9 cellular contexts compared by ENCODE assay signal in the genomic region with DNA sequence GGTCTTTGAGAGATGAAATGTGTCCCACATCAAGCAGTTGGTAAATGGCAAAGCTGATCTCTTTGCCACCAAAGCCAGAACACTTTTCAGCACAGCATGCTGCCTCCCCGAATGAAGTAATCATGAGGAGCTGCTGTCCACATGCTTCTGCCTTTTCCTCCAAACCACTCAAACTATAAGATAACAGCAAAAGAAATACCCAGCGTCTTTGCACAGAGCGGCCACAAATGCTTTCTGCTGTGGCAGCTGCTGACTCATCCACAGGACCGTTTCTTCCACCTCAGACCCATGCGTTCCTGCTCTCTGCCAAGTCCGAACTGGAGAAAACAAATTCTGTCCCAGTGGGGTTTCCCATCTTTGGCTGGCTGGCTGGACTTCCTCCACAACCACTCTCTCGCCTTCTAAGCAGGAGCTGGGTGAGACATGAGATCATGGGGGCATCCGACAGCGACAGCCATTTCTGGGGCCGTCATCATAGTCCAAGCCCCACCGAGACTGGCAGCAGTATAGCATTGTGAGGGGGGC. TPM values are rescaled to one million over a fixed set of nuclear protein-coding genes. Genes with fewer than 3 reads are reported as not detected.
DNase-seq lines count a peak whose midpoint lies in the region; ATAC-seq and TF ChIP-seq lines count a peak whose summit lies in the region.
"Had no signal": no experiment of that assay in that cellular context is flagged by ENCODE, and none has a peak within 500 bp of the region (broad histone marks: within the 10 kb centered on the region; RNA-seq: fewer than 3 reads in every experiment).

No MANE protein-coding gene starts in this region.

- no peak for TF ChIP-seq CTCF in mammary epithelial cell (conservative IDR thresholded peaks at IDR 0.05 in 1 of 2, IDR thresholded peaks at IDR 0.05 in 1 of 2; ENCODE audit: extremely low read depth in 1 of 2, insufficient read depth in 1 of 2, low read depth in 1 of 2, low read length in 2 of 2)
- TF ChIP-seq CTCF in GM10248 (IDR thresholded peaks at IDR 0.05; ENCODE audit: control extremely low read depth, extremely low read depth, low read depth, missing control alignments), result no peak

- H2AFZ ChIP-seq in mammary epithelial cell (ENCODE audit: low read depth, low read length), result no peak overlapping the region

- no peaks in the 10 kb centered on the region for H3K4me1 ChIP-seq in mammary epithelial cell (ENCODE audit: insufficient read depth, low read length)
- no peaks in the 10 kb centered on the region for H3K4me1 ChIP-seq in naive thymus-derived CD4-positive, alpha-beta T cell (ENCODE audit: control insufficient read depth in 2 of 2, insufficient read depth in 2 of 2, low read length in 2 of 2)

- no peak overlapping the region for H3K4me3 ChIP-seq in mammary epithelial cell (replicated peaks in 1 of 3; ENCODE audit: insufficient read depth in 1 of 3, low read depth in 2 of 3, low read length in 3 of 3)
- H3K4me3 ChIP-seq in naive thymus-derived CD4-positive, alpha-beta T cell (ENCODE audit: low read length), result no peak overlapping the region

- no peak overlapping the region for H3K27ac Mint-ChIP-seq in naive thymus-derived CD4-positive, alpha-beta T cell
- H3K27ac Mint-ChIP-seq: activated T-helper 1 cell treated with anti-CD3 and anti-CD28 coated beads, Interleukin-12 subunit alpha, Interleukin-12 subunit beta, Interleukin-2, Interleukin-4 antibody, amounts not matched to agents 30 ng/mL and 10 ng/mL and 1 ng/mL, durations not matched to agents 14 hours and 24 hours and 36 hours had no signal

- no TSS peak for BruUV-seq in mammary epithelial cell (replicated peaks; lab: Mats Ljungman, UMichigan)

- intact Hi-C loops in mammary epithelial cell (cut with micrococcal nuclease) (loop anchor here (1.0 to 5.0 kb wide), 3 partner anchors 180 to 333 kb away; no protein-coding TSS in a partner anchor), posterior vena cava (cut with DNase I) (loop anchor here in 1 of 2 donors (5.0 kb wide), 1 partner anchor 182 kb away; no protein-coding TSS in a partner anchor)
- intact Hi-C loops in naive thymus-derived CD4-positive, alpha-beta T cell (cut with micrococcal nuclease), result loop anchor here (1.0 kb wide), 2 partner anchors 180 to 300 kb away; no protein-coding TSS in a partner anchor

- no peaks in the 10 kb centered on the region for H3K79me2 ChIP-seq in mammary epithelial cell (ENCODE audit: insufficient read depth, low read length)

- ATAC-seq in naive thymus-derived CD4-positive, alpha-beta T cell, result peak; percentile 54
- no peak for ATAC-seq in GM18909 (IDR thresholded peaks at IDR 0.05; ENCODE audit: poor library complexity, unreplicated experiment)

- H3K9me3 Mint-ChIP-seq in naive thymus-derived CD4-positive, alpha-beta T cell, result no peaks in the 10 kb centered on the region
- H3K9me3 Mint-ChIP-seq: activated T-helper 1 cell treated with anti-CD3 and anti-CD28 coated beads, Interleukin-12 subunit alpha, Interleukin-12 subunit beta, Interleukin-2, Interleukin-4 antibody, amounts not matched to agents 30 ng/mL and 10 ng/mL and 1 ng/mL, durations not matched to agents 14 hours and 24 hours and 36 hours had no signal

- H3K4me3 Mint-ChIP-seq in naive thymus-derived CD4-positive, alpha-beta T cell, result peak overlapping the region in 1 of 10 donors; percentile 69
- H3K4me3 Mint-ChIP-seq: activated T-helper 1 cell treated with anti-CD3 and anti-CD28 coated beads, Interleukin-12 subunit alpha, Interleukin-12 subunit beta, Interleukin-2, Interleukin-4 antibody, amounts not matched to agents 30 ng/mL and 10 ng/mL and 1 ng/mL, durations not matched to agents 14 hours and 24 hours and 36 hours had no signal

- H3K36me3 Mint-ChIP-seq in naive thymus-derived CD4-positive, alpha-beta T cell, result no peaks in the 10 kb centered on the region

- H3K27me3 ChIP-seq in mammary epithelial cell (ENCODE audit: insufficient read depth, low read length), result peaks cover 2% of the 10 kb centered on the region
- H3K27me3 ChIP-seq in naive thymus-derived CD4-positive, alpha-beta T cell (ENCODE audit: control insufficient read depth in 2 of 2, insufficient read depth in 2 of 2, low read length in 2 of 2), result no peaks in the 10 kb centered on the region

- 52% methylated on average over 7 of the region's 11 CpGs for WGBS in mammary epithelial cell (ENCODE audit: low coverage, missing lambda C conversion rate)

- CTCF ChIA-PET in mammary epithelial cell (lab: Charles Lee; ENCODE audit: low non-redundant PET) (no interaction called here), GM10248 (lab: Yijun Ruan, JAX) (interaction anchor here (0.7 to 14.3 kb wide), 39 partner anchors 15 to 349 kb away, joined by 3 to 420 read pairs (median 6); a partner anchor contains a TSS)
- CTCF ChIA-PET in naive thymus-derived CD4-positive, alpha-beta T cell (lab: Charles Lee), result interaction anchor here (1.0 to 1.7 kb wide), 5 partner anchors 26 to 200 kb away, joined by 3 to 6 read pairs (median 4); no protein-coding TSS in a partner anchor

- POLR2A ChIA-PET in naive thymus-derived CD4-positive, alpha-beta T cell (lab: Charles Lee), result no interaction called here
- POLR2A ChIA-PET in GM10248 (lab: Yijun Ruan, JAX), result no interaction called here

- peaks cover 11 to 55% (median 28%) of the 10 kb centered on the region in 5 donors for H3K27me3 Mint-ChIP-seq in naive thymus-derived CD4-positive, alpha-beta T cell

- in situ Hi-C loops in mammary epithelial cell (cut with MboI; ENCODE audit: low sequenced_read_pairs in 2 of 2), result loop anchor here in 1 of 2 donors (5.0 to 10.0 kb wide), 2 partner anchors 177 to 295 kb away; no protein-coding TSS in a partner anchor

- H3K9me3 ChIP-seq in mammary epithelial cell (replicated peaks; ENCODE audit: insufficient read depth, low read length), result no peaks in the 10 kb centered on the region
- no peaks in the 10 kb centered on the region for H3K9me3 ChIP-seq in naive thymus-derived CD4-positive, alpha-beta T cell (ENCODE audit: control insufficient read depth in 2 of 3, low read length in 3 of 3)

- H3K9ac ChIP-seq in mammary epithelial cell (ENCODE audit: insufficient read depth, low read length), result no peak overlapping the region

- dilution Hi-C loops in mammary epithelial cell (cut with HindIII; ENCODE audit: low sequenced_read_pairs), result no loop called here

- H3K27ac ChIP-seq in mammary epithelial cell (ENCODE audit: insufficient read depth, low read depth, low read length), result no peak overlapping the region
- H3K27ac ChIP-seq in naive thymus-derived CD4-positive, alpha-beta T cell (ENCODE audit: low read depth, low read length), result no peak overlapping the region

- no peaks in the 10 kb centered on the region for H4K20me1 ChIP-seq in mammary epithelial cell (ENCODE audit: insufficient read depth, low read length)

- peak; percentile 65 for DNase-seq in EH (ENCODE audit: low read depth)
- peak; percentile 34 to 52 for DNase-seq in Kasumi-1 (lab: John Stamatoyannopoulos, UW)
- peak; percentile 23 for DNase-seq in mammary epithelial cell
- no peak for DNase-seq in naive thymus-derived CD4-positive, alpha-beta T cell
- DNase-seq in GM10248 (ENCODE audit: extremely low spot score), result no peak
- DNase-seq in posterior vena cava (ENCODE audit: low spot score), result no peak
- DNase-seq in superior temporal gyrus (ENCODE audit: extremely low spot score), result no peak

- H3K4me1 Mint-ChIP-seq in naive thymus-derived CD4-positive, alpha-beta T cell, result peaks cover 0 to 10% (median 5%) of the 10 kb centered on the region in 7 donors

- no peaks in the 10 kb centered on the region for H3K36me3 ChIP-seq in mammary epithelial cell (ENCODE audit: insufficient read depth, low read length)
- no peaks in the 10 kb centered on the region for H3K36me3 ChIP-seq in naive thymus-derived CD4-positive, alpha-beta T cell (ENCODE audit: control insufficient read depth in 2 of 3, insufficient read depth in 3 of 3, low read length in 3 of 3)

- H3K4me2 ChIP-seq in mammary epithelial cell (ENCODE audit: insufficient read depth, low read depth, low read length), result no peak overlapping the region

RNA-seq across cellular contexts. Expression of a gene that starts 27.1 kb away (rescaled TPM):
- 1 to 10 TPM in 1 of 2 donors, under 1 TPM in 1; 0.50 to 9.5 TPM for total RNA-seq in mammary epithelial cell
- 0.79 TPM for polyA plus RNA-seq in mammary epithelial cell
- not detected for polyA minus RNA-seq in mammary epithelial cell
- 10 to 100 TPM in 2 of 5 experiments, 1 to 10 TPM in 3; 4.0 to 13.3 (median 9.7) TPM for total RNA-seq in naive thymus-derived CD4-positive, alpha-beta T cell
- polyA plus RNA-seq in naive thymus-derived CD4-positive, alpha-beta T cell, result not detected
- 1 to 10 TPM; 2.9 to 3.8 TPM for total RNA-seq in posterior vena cava

RNA-seq across cellular contexts. Expression of a gene that starts 45.7 kb away (rescaled TPM):
- total RNA-seq in mammary epithelial cell (not detected), posterior vena cava (1 to 10 TPM; 2.3 to 2.6 TPM)
- not detected for polyA plus RNA-seq in mammary epithelial cell
- polyA minus RNA-seq in mammary epithelial cell, result not detected
- total RNA-seq in naive thymus-derived CD4-positive, alpha-beta T cell, result 10 to 100 TPM in 3 of 5 experiments, 1 to 10 TPM in 2; 1.6 to 35.6 (median 12.8) TPM
- polyA plus RNA-seq in naive thymus-derived CD4-positive, alpha-beta T cell, result under 1 TPM; 0.74 to 0.96 TPM

RNA-seq across cellular contexts. Expression of a gene that starts 47.2 kb away (rescaled TPM):
- total RNA-seq in mammary epithelial cell (not detected), posterior vena cava (not detected)
- not detected for polyA plus RNA-seq in mammary epithelial cell
- polyA minus RNA-seq in mammary epithelial cell, result not detected
- 10 to 100 TPM in 2 of 5 experiments, 1 to 10 TPM in 1, under 1 TPM in 1, not detected in 1; 0.70 to 57.5 (median 17.7) TPM for total RNA-seq in naive thymus-derived CD4-positive, alpha-beta T cell
- polyA plus RNA-seq in naive thymus-derived CD4-positive, alpha-beta T cell, result not detected

RNA-seq across cellular contexts. Expression of a gene that starts 59.4 kb away (rescaled TPM):
- total RNA-seq in mammary epithelial cell, result not detected
- polyA plus RNA-seq in mammary epithelial cell, result not detected
- not detected for polyA minus RNA-seq in mammary epithelial cell
- 10 to 100 TPM in 3 of 5 experiments, 1 to 10 TPM in 2; 1.6 to 72.5 (median 44.0) TPM for total RNA-seq in naive thymus-derived CD4-positive, alpha-beta T cell
- not detected for polyA plus RNA-seq in naive thymus-derived CD4-positive, alpha-beta T cell
- 1 to 10 TPM; 2.0 to 2.6 TPM for total RNA-seq in posterior vena cava

Comparison
In these comparisons a context has a peak if more than half of its experiments do, and no peak if none do; other contexts are left out.
1. DNase-seq: peak in EH (single experiment), Kasumi-1 (2 of 2) and mammary epithelial cell (single experiment); none in naive thymus-derived CD4-positive, alpha-beta T cell (0 of 9), GM10248 (single experiment), posterior vena cava (single experiment) and superior temporal gyrus (single experiment).